8 cellular contexts compared by ENCODE assay signal in genomic region chr1:112958236-112958635, GRCh38. TPM values are rescaled to one million over a fixed set of nuclear protein-coding genes. Genes with fewer than 3 reads are reported as not detected.
DNase-seq lines count a peak whose midpoint lies in the region; ATAC-seq and TF ChIP-seq lines count a peak whose summit lies in the region.
"Not testable (repeated sequence)": the region's sequence is repeated elsewhere in the genome, so short reads cannot be mapped to it uniquely, and the experiment has no call there.

No MANE protein-coding gene starts in this region.

- peak overlapping the region; percentile 83; the same call in 1 of the 2 replicates for H3K4me3 ChIP-seq in BJ (ENCODE audit: low read depth, low read length)
- peak overlapping the region; percentile 88; the same call in 1 of the 2 replicates for H3K4me3 ChIP-seq in HEK293 (ENCODE audit: low read depth, low read length)
- peak overlapping the region; percentile 97 for H3K4me3 ChIP-seq in naive thymus-derived CD4-positive, alpha-beta T cell (ENCODE audit: low read length)

- H3K4me1 Mint-ChIP-seq in activated T-cell treated with anti-CD3 and anti-CD28 coated beads, Interleukin-2, amount 50 U/mL, for 72 hours (ENCODE audit: low read depth), result peaks cover 65% of the 10 kb centered on the region
- H3K4me1 Mint-ChIP-seq in central memory CD8-positive, alpha-beta T cell, result peaks cover 48% of the 10 kb centered on the region
- peaks cover 36 to 75% (median 62%) of the 10 kb centered on the region in 7 donors for H3K4me1 Mint-ChIP-seq in naive thymus-derived CD4-positive, alpha-beta T cell
- H3K4me1 Mint-ChIP-seq in stimulated activated memory B cell treated with anti-CD40 and anti-IgM and Interleukin-4, amounts not matched to agents 10 μg/mL and 1 μg/mL and 100 μg/mL, for 72 hours, result peaks cover 66% of the 10 kb centered on the region

- intact Hi-C loops in naive thymus-derived CD4-positive, alpha-beta T cell (cut with micrococcal nuclease), result loop anchor here (5.0 to 10.0 kb wide), 7 partner anchors 53 to 1824 kb away; partner anchors contain the start of genes CTTNBP2NL (in 2 of the 2), AP4B1 (in 1 of the 2), CSDE1 (in 1 of the 2) and DCLRE1B (in 1 of the 2)

- peaks cover 9 to 29% of the 10 kb centered on the region in 2 donors for H3K36me3 Mint-ChIP-seq in activated T-cell treated with anti-CD3 and anti-CD28 coated beads, Interleukin-2, amount 50 U/mL, for 72 hours (ENCODE audit: insufficient read depth in 2 of 2)
- H3K36me3 Mint-ChIP-seq in central memory CD8-positive, alpha-beta T cell (ENCODE audit: insufficient read depth), result peaks cover 10% of the 10 kb centered on the region
- H3K36me3 Mint-ChIP-seq in naive thymus-derived CD4-positive, alpha-beta T cell, result peaks cover 0 to 23% (median 14%) of the 10 kb centered on the region in 5 donors
- peaks cover 42% of the 10 kb centered on the region for H3K36me3 Mint-ChIP-seq in stimulated activated memory B cell treated with anti-CD40 and anti-IgM and Interleukin-4, amounts not matched to agents 10 μg/mL and 1 μg/mL and 100 μg/mL, for 72 hours

- H3K4me3 Mint-ChIP-seq in activated T-cell treated with anti-CD3 and anti-CD28 coated beads, Interleukin-2, amount 50 U/mL, for 72 hours, result peak overlapping the region; percentile 90 to 100
- peak overlapping the region; percentile 97 for H3K4me3 Mint-ChIP-seq in central memory CD8-positive, alpha-beta T cell
- H3K4me3 Mint-ChIP-seq in naive thymus-derived CD4-positive, alpha-beta T cell, result peak overlapping the region in 6 of 10 donors; percentile 27 to 94 (median 66)
- peak overlapping the region; percentile 95 for H3K4me3 Mint-ChIP-seq in stimulated activated memory B cell treated with anti-CD40 and anti-IgM and Interleukin-4, amounts not matched to agents 10 μg/mL and 1 μg/mL and 100 μg/mL, for 72 hours

- CTCF ChIA-PET in BJ (lab: Yijun Ruan, JAX) (interaction anchor here (0.9 to 1.7 kb wide), 2 partner anchors 84 to 114 kb away, joined by 3 to 5 read pairs; partner anchors contain the start of gene LRIG2), HEK293 (lab: Yijun Ruan, JAX) (interaction anchor here (0.7 to 2.0 kb wide), 3 partner anchors 51 to 1467 kb away, joined by 4 to 6 read pairs (median 5); no protein-coding TSS in a partner anchor)
- CTCF ChIA-PET in naive thymus-derived CD4-positive, alpha-beta T cell (lab: Charles Lee), result not testable (repeated sequence)

- not testable (repeated sequence) for H3K4me1 ChIP-seq in HEK293 (ENCODE audit: control insufficient read depth, insufficient read depth, low read length)
- peaks cover 12% of the 10 kb centered on the region for H3K4me1 ChIP-seq in foreskin keratinocyte
- H3K4me1 ChIP-seq in naive thymus-derived CD4-positive, alpha-beta T cell (ENCODE audit: control insufficient read depth in 2 of 2, insufficient read depth in 2 of 2, low read length in 2 of 2), result peaks cover 16 to 17% of the 10 kb centered on the region in 2 donors

- not testable (repeated sequence) for ATAC-seq in activated T-cell treated with anti-CD3 and anti-CD28 coated beads, Interleukin-2, amount 50 U/mL, for 72 hours (replicated peaks in 1 of 2); central memory CD8-positive, alpha-beta T cell (replicated peaks; ENCODE audit: extremely low read depth, poor library complexity, severe bottlenecking); foreskin keratinocyte; naive thymus-derived CD4-positive, alpha-beta T cell; stimulated activated memory B cell treated with anti-CD40 and anti-IgM and Interleukin-4, amounts not matched to agents 10 μg/mL and 1 μg/mL and 100 μg/mL, for 72 hours

- H3K36me3 ChIP-seq in BJ (ENCODE audit: control insufficient read depth, insufficient read depth, low read length); naive thymus-derived CD4-positive, alpha-beta T cell (ENCODE audit: control insufficient read depth in 2 of 3, insufficient read depth in 3 of 3, low read length in 3 of 3): not testable (repeated sequence)
- peaks cover 18 to 40% of the 10 kb centered on the region in 2 experiments; a peak in 2 of 3 replicates for H3K36me3 ChIP-seq in HEK293 (ENCODE audit: control insufficient read depth in 2 of 2, insufficient read depth in 1 of 2, low read length in 2 of 2)

- not testable (repeated sequence) for H3K27me3 Mint-ChIP-seq in activated T-cell treated with anti-CD3 and anti-CD28 coated beads, Interleukin-2, amount 50 U/mL, for 72 hours (ENCODE audit: low read depth); central memory CD8-positive, alpha-beta T cell; naive thymus-derived CD4-positive, alpha-beta T cell; stimulated activated memory B cell treated with anti-CD40 and anti-IgM and Interleukin-4, amounts not matched to agents 10 μg/mL and 1 μg/mL and 100 μg/mL, for 72 hours

- not testable (repeated sequence) for H3K27ac ChIP-seq in HEK293 (ENCODE audit: extremely low read depth, low read depth, low read length); naive thymus-derived CD4-positive, alpha-beta T cell (ENCODE audit: low read depth, low read length)
- H3K27ac ChIP-seq in foreskin keratinocyte, result peak overlapping the region; percentile 82

- not testable (repeated sequence) for TF ChIP-seq CTCF in BJ (IDR thresholded peaks at IDR 0.05; ENCODE audit: insufficient read depth, low read depth, low read length); HEK293 (tag by site-specific recombination; IDR thresholded peaks at IDR 0.05); foreskin keratinocyte (conservative IDR thresholded peaks at IDR 0.05)

- H3K27ac Mint-ChIP-seq in activated T-cell treated with anti-CD3 and anti-CD28 coated beads, Interleukin-2, amount 50 U/mL, for 72 hours; central memory CD8-positive, alpha-beta T cell (ENCODE audit: low read depth): not testable (repeated sequence)
- peak overlapping the region in 5 of 9 donors; percentile 15 to 88 (median 58) for H3K27ac Mint-ChIP-seq in naive thymus-derived CD4-positive, alpha-beta T cell
- H3K27ac Mint-ChIP-seq in stimulated activated memory B cell treated with anti-CD40 and anti-IgM and Interleukin-4, amounts not matched to agents 10 μg/mL and 1 μg/mL and 100 μg/mL, for 72 hours, result peak overlapping the region; percentile 92

- not testable (repeated sequence) for H3K9me3 Mint-ChIP-seq in activated T-cell treated with anti-CD3 and anti-CD28 coated beads, Interleukin-2, amount 50 U/mL, for 72 hours; central memory CD8-positive, alpha-beta T cell; naive thymus-derived CD4-positive, alpha-beta T cell; stimulated activated memory B cell treated with anti-CD40 and anti-IgM and Interleukin-4, amounts not matched to agents 10 μg/mL and 1 μg/mL and 100 μg/mL, for 72 hours

- not testable (repeated sequence) for H3K9me3 ChIP-seq in HEK293 (ENCODE audit: control insufficient read depth, insufficient read depth, low read depth, low read length); naive thymus-derived CD4-positive, alpha-beta T cell (ENCODE audit: control insufficient read depth in 2 of 3, low read length in 3 of 3)

- POLR2A ChIA-PET in BJ (lab: Charles Lee), result not testable (repeated sequence)
- POLR2A ChIA-PET in HEK293 (lab: Yijun Ruan, JAX), result interaction anchor here (0.8 kb wide), 1 partner anchor 502 kb away, joined by 10 read pairs; no protein-coding TSS in a partner anchor
- POLR2A ChIA-PET in naive thymus-derived CD4-positive, alpha-beta T cell (lab: Charles Lee), result interaction anchor here (0.6 to 0.7 kb wide), 3 partner anchors 26 to 284 kb away, joined by 3 read pairs; partner anchors contain the start of gene MOV10

- DNase-seq in BJ (ENCODE audit: low read depth); activated T-cell treated with anti-CD3 and anti-CD28 coated beads, Interleukin-2, amount 50 U/mL, for 72 hours; central memory CD8-positive, alpha-beta T cell (ENCODE audit: low spot score in 2 of 2); foreskin keratinocyte; naive thymus-derived CD4-positive, alpha-beta T cell: not testable (repeated sequence)
- peak; percentile 58 for DNase-seq in RKO (ENCODE audit: low spot score)

- H3K27me3 ChIP-seq in BJ (ENCODE audit: control insufficient read depth, insufficient read depth, low read length); foreskin keratinocyte; naive thymus-derived CD4-positive, alpha-beta T cell (ENCODE audit: control insufficient read depth in 2 of 2, insufficient read depth in 2 of 2, low read length in 2 of 2): not testable (repeated sequence)

TF ChIP-seq in HEK293, 187 proteins besides CTCF, POLR2A, EP300 and RAD21:
- peak; percentile 9; the same call in 1 of the 2 replicates for TF ChIP-seq GLIS1 (tag by site-specific recombination; IDR thresholded peaks at IDR 0.05)
- TF ChIP-seq, protein P1, sequence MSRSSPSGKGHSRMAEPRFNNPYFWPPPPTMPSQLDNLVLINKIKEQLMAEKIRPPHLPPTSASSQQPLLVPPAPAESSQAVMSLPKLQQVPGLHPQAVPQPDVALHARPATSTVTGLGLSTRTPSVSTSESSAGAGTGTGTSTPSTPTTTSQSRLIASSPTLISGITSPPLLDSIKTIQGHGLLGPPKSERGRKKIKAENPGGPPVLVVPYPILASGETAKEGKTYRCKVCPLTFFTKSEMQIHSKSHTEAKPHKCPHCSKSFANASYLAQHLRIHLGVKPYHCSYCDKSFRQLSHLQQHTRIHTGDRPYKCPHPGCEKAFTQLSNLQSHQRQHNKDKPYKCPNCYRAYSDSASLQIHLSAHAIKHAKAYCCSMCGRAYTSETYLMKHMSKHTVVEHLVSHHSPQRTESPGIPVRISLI (tag by site-specific recombination; IDR thresholded peaks at IDR 0.05), result peak; percentile 71; the same call in 1 of the 2 replicates
- peak; percentile 81 for TF ChIP-seq ZBTB17 (tag by site-specific recombination; IDR thresholded peaks at IDR 0.05)
- TF ChIP-seq ZNF121 (tag by site-specific recombination; IDR thresholded peaks at IDR 0.05), result peak; percentile 87
TF ChIP-seq in HEK293: peak in this region for 4; not testable (repeated sequence) for 183.

RNA-seq across cellular contexts. Expression of gene SLC16A1, which starts 2.2 kb away (rescaled TPM):
- 57.6 and 101 TPM in 2 replicates for polyA plus RNA-seq in BJ (2011; rRNA removed)
- polyA minus RNA-seq in BJ (2011; rRNA and poly(A)+ RNA removed), result 71.0 and 104 TPM in 2 replicates
- 10 to 100 TPM; 55.6 to 70.5 TPM for total RNA-seq in activated T-cell treated with anti-CD3 and anti-CD28 coated beads, Interleukin-2, amount 50 U/mL, for 72 hours
- total RNA-seq in foreskin keratinocyte, result 98.8 and 99.6 TPM in 2 replicates
- 32.4 and 36.5 TPM in 2 replicates for polyA plus RNA-seq in foreskin keratinocyte
- total RNA-seq in naive thymus-derived CD4-positive, alpha-beta T cell, result 10 to 100 TPM; 10.1 to 43.6 (median 19.1) TPM
- polyA plus RNA-seq in naive thymus-derived CD4-positive, alpha-beta T cell, result 1 to 10 TPM; 8.7 to 9.4 TPM
